In genomic region chr3:47295976-47296375, GRCh38 we compare ENCODE assay signal across 25 cellular contexts. TPM values are rescaled to one million over a fixed set of nuclear protein-coding genes. Genes with fewer than 3 reads are reported as not detected.
DNase-seq lines count a peak whose midpoint lies in the region; ATAC-seq and TF ChIP-seq lines count a peak whose summit lies in the region.
"Had no signal": no experiment of that assay in that cellular context is flagged by ENCODE, and none has a peak within 500 bp of the region (broad histone marks: within the 10 kb centered on the region; RNA-seq: fewer than 3 reads in every experiment).

No MANE protein-coding gene starts in this region.

- TF ChIP-seq CTCF in smooth muscle cell (IDR thresholded peaks at IDR 0.05; ENCODE audit: borderline replicate concordance, insufficient read depth, poor library complexity, severe bottlenecking), result no peak

- no peaks in the 10 kb centered on the region for H3K9me2 ChIP-seq in Karpas-422 (replicated peaks; ENCODE audit: insufficient read depth, low read length)

- H3K27ac ChIP-seq in Karpas-422 (ENCODE audit: low read length), result peak overlapping the region; percentile 48
- H3K27ac ChIP-seq in SJCRH30, result no peak overlapping the region
- H3K27ac ChIP-seq in smooth muscle cell (ENCODE audit: low read depth), result no peak overlapping the region
- H3K27ac ChIP-seq: psoas muscle, upper lobe of left lung had no signal

- H3K79me2 ChIP-seq in Karpas-422 (ENCODE audit: low read length) (peaks cover 92% of the 10 kb centered on the region), smooth muscle cell (ENCODE audit: low read depth) (peaks cover 44% of the 10 kb centered on the region)

- H4K20me1 ChIP-seq in Karpas-422 (ENCODE audit: insufficient read depth, low read depth, low read length), result no peaks in the 10 kb centered on the region
- peaks cover 73% of the 10 kb centered on the region for H4K20me1 ChIP-seq in smooth muscle cell (ENCODE audit: low read depth)

- no peak for ATAC-seq in central memory CD8-positive, alpha-beta T cell (replicated peaks; ENCODE audit: extremely low read depth, poor library complexity, severe bottlenecking)
- no peak for ATAC-seq in stimulated activated effector memory CD8-positive, alpha-beta T cell treated with anti-CD3 and anti-CD28 coated beads, Interleukin-12 subunit alpha, Interleukin-12 subunit beta, amount 100 ng/mL, for 72 hours
- ATAC-seq: PC-3, psoas muscle, Right ventricle myocardium inferior had no signal

- CTCF ChIA-PET in activated CD4-positive, alpha-beta T cell treated with anti-CD3 and anti-CD28 coated beads, Interleukin-2, amount 10 ng/mL, durations not matched to agents 7 days and 5 days (lab: Charles Lee), result interaction anchor here (0.6 to 1.4 kb wide), 2 partner anchors 8 to 106 kb away, joined by 3 to 5 read pairs; no protein-coding TSS in a partner anchor

- H3K4me3 ChIP-seq in Karpas-422 (ENCODE audit: low read length), result no peak overlapping the region
- H3K4me3 ChIP-seq in SJCRH30, result no peak overlapping the region
- no peak overlapping the region for H3K4me3 ChIP-seq in smooth muscle cell
- H3K4me3 ChIP-seq: lung, psoas muscle, upper lobe of left lung had no signal

- POLR2A ChIA-PET in activated CD4-positive, alpha-beta T cell treated with anti-CD3 and anti-CD28 coated beads, Interleukin-2, amount 10 ng/mL, durations not matched to agents 7 days and 5 days (lab: Charles Lee), result no interaction called here

- no peaks in the 10 kb centered on the region for H3F3A ChIP-seq in smooth muscle cell (ENCODE audit: low read depth)

- peak overlapping the region; percentile 10 for H3K27ac Mint-ChIP-seq in activated CD4-positive, alpha-beta T cell treated with anti-CD3 and anti-CD28 coated beads, Interleukin-2, amount 10 ng/mL, durations not matched to agents 7 days and 5 days
- H3K27ac Mint-ChIP-seq in central memory CD8-positive, alpha-beta T cell (ENCODE audit: low read depth), result peak overlapping the region; percentile 25
- H3K27ac Mint-ChIP-seq in stimulated activated effector memory CD8-positive, alpha-beta T cell treated with anti-CD3 and anti-CD28 coated beads, Interleukin-12 subunit alpha, Interleukin-12 subunit beta, amount 100 ng/mL, for 72 hours, result peak overlapping the region; percentile 32
- H3K27ac Mint-ChIP-seq: HFFc6 had no signal

- H3K27me3 ChIP-seq in Karpas-422 (ENCODE audit: low read length) (no peaks in the 10 kb centered on the region), SJCRH30 (no peaks in the 10 kb centered on the region), smooth muscle cell (ENCODE audit: low read depth) (no peaks in the 10 kb centered on the region)
- H3K27me3 ChIP-seq: upper lobe of left lung had no signal

- peaks cover 70% of the 10 kb centered on the region for H3K4me1 ChIP-seq in Karpas-422 (ENCODE audit: low read length)
- peaks cover 4% of the 10 kb centered on the region; the same call in 1 of the 2 replicates for H3K4me1 ChIP-seq in SJCRH30
- no peaks in the 10 kb centered on the region for H3K4me1 ChIP-seq in smooth muscle cell (ENCODE audit: low read depth)

- peaks cover 31% of the 10 kb centered on the region for H3K4me1 Mint-ChIP-seq in activated CD4-positive, alpha-beta T cell treated with anti-CD3 and anti-CD28 coated beads, Interleukin-2, amount 10 ng/mL, durations not matched to agents 7 days and 5 days
- H3K4me1 Mint-ChIP-seq in central memory CD8-positive, alpha-beta T cell, result peaks cover 39% of the 10 kb centered on the region
- peaks cover 40% of the 10 kb centered on the region for H3K4me1 Mint-ChIP-seq in stimulated activated effector memory CD8-positive, alpha-beta T cell treated with anti-CD3 and anti-CD28 coated beads, Interleukin-12 subunit alpha, Interleukin-12 subunit beta, amount 100 ng/mL, for 72 hours

- DNase-seq in activated CD4-positive, alpha-beta T cell treated with anti-CD3 and anti-CD28 coated beads, Interleukin-2, amount 10 ng/mL, durations not matched to agents 7 days and 5 days, result no peak
- DNase-seq in activated CD4-positive, alpha-beta T cell treated with anti-CD3 and anti-CD28 coated beads for 4 hours, result no peak
- DNase-seq in Karpas-422 (no peak), NCI-H226 (no peak), SJCRH30 (no peak), smooth muscle cell (lab: John Stamatoyannopoulos, UW; ENCODE audit: unreplicated experiment) (no peak)
- DNase-seq in central memory CD8-positive, alpha-beta T cell (ENCODE audit: low spot score in 2 of 2), result no peak
- no peak for DNase-seq in stimulated activated effector memory CD8-positive, alpha-beta T cell treated with anti-CD3 and anti-CD28 coated beads, Interleukin-12 subunit alpha, Interleukin-12 subunit beta, amount 100 ng/mL, for 72 hours (ENCODE audit: low spot score in 2 of 2)
- DNase-seq: activated CD4-positive, CD25-positive, alpha-beta regulatory T cell treated with anti-CD3 and anti-CD28 coated beads, Interleukin-2, amount 50 U/mL, for 72 hours; aorta; caudate nucleus; dermis blood vessel endothelial cell; HFFc6; IMR-90; NCI-H1105; NCI-H2029; NCI-H2227 treated with DMSO at 0.1 percent for 48 hours; PC-3; psoas muscle; T1000; upper lobe of left lung had no signal

- H3K9me3 ChIP-seq in Karpas-422 (ENCODE audit: low read length) (no peaks in the 10 kb centered on the region), SJCRH30 (replicated peaks) (no peaks in the 10 kb centered on the region), smooth muscle cell (replicated peaks; ENCODE audit: low read depth) (no peaks in the 10 kb centered on the region)
- H3K9me3 ChIP-seq: psoas muscle, upper lobe of left lung had no signal

- H3K4me3 Mint-ChIP-seq in activated CD4-positive, alpha-beta T cell treated with anti-CD3 and anti-CD28 coated beads, Interleukin-2, amount 10 ng/mL, durations not matched to agents 7 days and 5 days, result no peak overlapping the region
- H3K4me3 Mint-ChIP-seq in central memory CD8-positive, alpha-beta T cell, result no peak overlapping the region
- H3K4me3 Mint-ChIP-seq in stimulated activated effector memory CD8-positive, alpha-beta T cell treated with anti-CD3 and anti-CD28 coated beads, Interleukin-12 subunit alpha, Interleukin-12 subunit beta, amount 100 ng/mL, for 72 hours, result no peak overlapping the region
- H3K4me3 Mint-ChIP-seq: activated naive CD4-positive, alpha-beta T cell treated with anti-CD3 and anti-CD28 coated beads, Interleukin-2, amount 50 U/mL, for 24 hours; activated T-helper 1 cell treated with anti-CD3 and anti-CD28 coated beads, Interleukin-12 subunit alpha, Interleukin-12 subunit beta, Interleukin-2, Interleukin-4 antibody, amounts not matched to agents 30 ng/mL and 10 ng/mL and 1 ng/mL, durations not matched to agents 14 hours and 24 hours and 36 hours; HFFc6 had no signal

- no peaks in the 10 kb centered on the region for H3K27me3 Mint-ChIP-seq in activated CD4-positive, alpha-beta T cell treated with anti-CD3 and anti-CD28 coated beads, Interleukin-2, amount 10 ng/mL, durations not matched to agents 7 days and 5 days
- no peaks in the 10 kb centered on the region for H3K27me3 Mint-ChIP-seq in central memory CD8-positive, alpha-beta T cell
- H3K27me3 Mint-ChIP-seq: activated naive CD4-positive, alpha-beta T cell treated with anti-CD3 and anti-CD28 coated beads, Interleukin-2, amount 50 U/mL, for 24 hours had no signal

- H3K9me3 Mint-ChIP-seq in activated CD4-positive, alpha-beta T cell treated with anti-CD3 and anti-CD28 coated beads, Interleukin-2, amount 10 ng/mL, durations not matched to agents 7 days and 5 days, result no peaks in the 10 kb centered on the region
- H3K9me3 Mint-ChIP-seq in central memory CD8-positive, alpha-beta T cell, result no peaks in the 10 kb centered on the region
- no peaks in the 10 kb centered on the region for H3K9me3 Mint-ChIP-seq in stimulated activated effector memory CD8-positive, alpha-beta T cell treated with anti-CD3 and anti-CD28 coated beads, Interleukin-12 subunit alpha, Interleukin-12 subunit beta, amount 100 ng/mL, for 72 hours
- H3K9me3 Mint-ChIP-seq: activated naive CD4-positive, alpha-beta T cell treated with anti-CD3 and anti-CD28 coated beads, Interleukin-2, amount 50 U/mL, for 24 hours; activated T-helper 1 cell treated with anti-CD3 and anti-CD28 coated beads, Interleukin-12 subunit alpha, Interleukin-12 subunit beta, Interleukin-2, Interleukin-4 antibody, amounts not matched to agents 30 ng/mL and 10 ng/mL and 1 ng/mL, durations not matched to agents 14 hours and 24 hours and 36 hours; HFFc6 had no signal

- H3K36me3 ChIP-seq in Karpas-422 (ENCODE audit: insufficient read depth, low read length) (peaks cover 11% of the 10 kb centered on the region; the same call in 1 of the 2 replicates), SJCRH30 (no peaks in the 10 kb centered on the region), smooth muscle cell (ENCODE audit: low read depth) (no peaks in the 10 kb centered on the region)

- WGBS in smooth muscle cell (ENCODE audit: low lambda C conversion rate), result 92% methylated on average over 6 of the region's 6 CpGs

- peaks cover 6% of the 10 kb centered on the region for H3K36me3 Mint-ChIP-seq in activated CD4-positive, alpha-beta T cell treated with anti-CD3 and anti-CD28 coated beads, Interleukin-2, amount 10 ng/mL, durations not matched to agents 7 days and 5 days (ENCODE audit: low read depth)
- H3K36me3 Mint-ChIP-seq in central memory CD8-positive, alpha-beta T cell (ENCODE audit: insufficient read depth), result peaks cover 10% of the 10 kb centered on the region
- peaks cover 29% of the 10 kb centered on the region for H3K36me3 Mint-ChIP-seq in stimulated activated effector memory CD8-positive, alpha-beta T cell treated with anti-CD3 and anti-CD28 coated beads, Interleukin-12 subunit alpha, Interleukin-12 subunit beta, amount 100 ng/mL, for 72 hours

- H3K9ac ChIP-seq in Karpas-422 (ENCODE audit: low read length) (no peak overlapping the region), smooth muscle cell (ENCODE audit: low read depth) (no peak overlapping the region)

- H2AFZ ChIP-seq in Karpas-422 (ENCODE audit: low read length) (no peak overlapping the region), smooth muscle cell (ENCODE audit: low read depth) (no peak overlapping the region)

- no peak overlapping the region for H3K4me2 ChIP-seq in Karpas-422 (ENCODE audit: low read depth, low read length, poor library complexity, severe bottlenecking)
- H3K4me2 ChIP-seq in smooth muscle cell, result no peak overlapping the region

RNA-seq across cellular contexts. Expression of gene KLHL18, which starts 13.2 kb away (rescaled TPM):
- total RNA-seq in activated CD4-positive, alpha-beta T cell treated with anti-CD3 and anti-CD28 coated beads, Interleukin-2, amount 10 ng/mL, durations not matched to agents 7 days and 5 days, result 10 to 100 TPM; 21.4 to 24.8 TPM
- total RNA-seq in Karpas-422 (2014; rRNA removed; shearing (Covaris generic); ENCODE audit: low replicate concordance), result 15.6 and 33.0 TPM in 2 replicates
- total RNA-seq in SJCRH30 (2014; rRNA removed; shearing (Covaris generic)), result 11.3 and 11.8 TPM in 2 replicates
- 17.8 and 18.4 TPM in 2 replicates for total RNA-seq in smooth muscle cell
- polyA plus RNA-seq in smooth muscle cell, result 17.6 and 25.8 TPM in 2 replicates

RNA-seq across cellular contexts. Expression of gene KIF9, which starts 13.4 kb away (rescaled TPM):
- total RNA-seq in activated CD4-positive, alpha-beta T cell treated with anti-CD3 and anti-CD28 coated beads, Interleukin-2, amount 10 ng/mL, durations not matched to agents 7 days and 5 days, result 1 to 10 TPM; 3.6 to 3.9 TPM
- total RNA-seq in Karpas-422 (2014; rRNA removed; shearing (Covaris generic); ENCODE audit: low replicate concordance), result 8.3 and 21.1 TPM in 2 replicates
- total RNA-seq in SJCRH30 (2014; rRNA removed; shearing (Covaris generic)), result 5.1 and 5.6 TPM in 2 replicates
- total RNA-seq in smooth muscle cell, result 2.2 and 5.0 TPM in 2 replicates
- polyA plus RNA-seq in smooth muscle cell, result 6.5 and 10.9 TPM in 2 replicates
